Comparison of ENCODE assay signal across 8 cellular contexts in genomic region chr2:25362564-25363145, GRCh38. TPM values are rescaled to one million over a fixed set of nuclear protein-coding genes. Genes with fewer than 3 reads are reported as not detected.
DNase-seq lines count a peak whose midpoint lies in the region; ATAC-seq and TF ChIP-seq lines count a peak whose summit lies in the region.

No MANE protein-coding gene starts in this region.

- no peak for TF ChIP-seq CTCF in endodermal cell (conservative IDR thresholded peaks at IDR 0.05)
- no peak for TF ChIP-seq CTCF in vagina (IDR thresholded peaks at IDR 0.05)

- H2AFZ ChIP-seq in neuron (ENCODE audit: low read depth, low read length) = peak overlapping the region; percentile 71

- H3K9ac ChIP-seq in endodermal cell (ENCODE audit: extremely low read depth, low read length, poor library complexity, severe bottlenecking) = no peak overlapping the region

- DNase-seq in DMS153 treated with DMSO at 0.1 percent for 48 hours (lab: John Stamatoyannopoulos, UW; ENCODE audit: unreplicated experiment) (peak; percentile 56), endodermal cell (peak; percentile 54), vagina (ENCODE audit: extremely low spot score in 2 of 2) (no peak), GM03348 (ENCODE audit: low spot score) (no peak)
- DNase-seq in activated CD4-positive, alpha-beta T cell treated with anti-CD3 and anti-CD28 coated beads for 48 hours = peak; percentile 70

- H3K4me1 Mint-ChIP-seq in IgD-negative memory B cell (peaks cover 6 to 18% (median 10%) of the 10 kb centered on the region in 3 donors), endodermal cell (peaks cover 7% of the 10 kb centered on the region)

- H3K36me3 ChIP-seq in endodermal cell (ENCODE audit: control insufficient read depth, insufficient read depth, low read length) (no peaks in the 10 kb centered on the region), neuron (ENCODE audit: insufficient read depth, low read length) (no peaks in the 10 kb centered on the region), vagina (no peaks in the 10 kb centered on the region)

- H3K4me1 ChIP-seq in endodermal cell (ENCODE audit: control insufficient read depth, insufficient read depth, low read length) (no peaks in the 10 kb centered on the region), neuron (ENCODE audit: insufficient read depth, low read length) (peaks cover 3% of the 10 kb centered on the region), vagina (peaks cover 8% of the 10 kb centered on the region)

- H3K9me3 ChIP-seq in endodermal cell (ENCODE audit: control insufficient read depth, low read length) (no peaks in the 10 kb centered on the region), neuron (ENCODE audit: low read length) (no peaks in the 10 kb centered on the region), vagina (no peaks in the 10 kb centered on the region)

- 91 to 94% methylated on average over 11 to 19 of the region's 19 CpGs for WGBS in endodermal cell (ENCODE audit: insufficient coverage in 1 of 2, insufficient read length in 1 of 2), 2 experiments

- H3K27ac ChIP-seq in endodermal cell (ENCODE audit: low read depth, low read length) (no peak overlapping the region), vagina (peak overlapping the region; percentile 80)

- H3K27me3 ChIP-seq in endodermal cell (ENCODE audit: control insufficient read depth, insufficient read depth, low read length, poor library complexity, severe bottlenecking) (peaks cover 20% of the 10 kb centered on the region), neuron (ENCODE audit: insufficient read depth, low read length) (peaks cover 2% of the 10 kb centered on the region), vagina (no peaks in the 10 kb centered on the region)

- H3K27ac Mint-ChIP-seq in IgD-negative memory B cell = peak overlapping the region; percentile 94 to 99 (median 98)
- no peak overlapping the region for H3K27ac Mint-ChIP-seq in endodermal cell

- H3K4me3 Mint-ChIP-seq in IgD-negative memory B cell (peak overlapping the region; percentile 89 to 99 (median 94)), endodermal cell (peak overlapping the region; percentile 0)

- H3K36me3 Mint-ChIP-seq in IgD-negative memory B cell = no peaks in the 10 kb centered on the region
- no peaks in the 10 kb centered on the region for H3K36me3 Mint-ChIP-seq in endodermal cell (ENCODE audit: low read depth)

- H3K9me3 Mint-ChIP-seq in IgD-negative memory B cell = no peaks in the 10 kb centered on the region
- H3K9me3 Mint-ChIP-seq in endodermal cell = no peaks in the 10 kb centered on the region

- peak; percentile 73 for ATAC-seq in GM21390 (IDR thresholded peaks at IDR 0.05; ENCODE audit: unreplicated experiment)

- TF ChIP-seq POLR2A in vagina (IDR thresholded peaks at IDR 0.05) = no peak

- H3K4me3 ChIP-seq in endodermal cell (ENCODE audit: low read length) (no peak overlapping the region), neuron (ENCODE audit: low read length) (no peak overlapping the region), vagina (peak overlapping the region; percentile 38 to 43)

- intact Hi-C loops in vagina (cut with DNase I) = no loop called here

- H3K27me3 Mint-ChIP-seq in IgD-negative memory B cell = no peaks in the 10 kb centered on the region
- H3K27me3 Mint-ChIP-seq in endodermal cell (ENCODE audit: insufficient read depth) = peaks cover 53% of the 10 kb centered on the region

RNA-seq across cellular contexts. Expression of gene DNMT3A, which starts 20.9 kb away (rescaled TPM):
- polyA plus RNA-seq in IgD-negative memory B cell = 4.9 TPM
- total RNA-seq in endodermal cell (100 to 1,000 TPM; 124 to 139 TPM), vagina (28.0 TPM)
- polyA plus RNA-seq in endodermal cell (2013, experiment 1 of 2) = 68.6 TPM
- 67.9 TPM for polyA plus RNA-seq in endodermal cell (2013, experiment 2 of 2)

Comparison
In these comparisons a context has a peak if more than half of its experiments do, and no peak if none do; other contexts are left out.
1. DNase-seq: peak in DMS153 treated with DMSO at 0.1 percent for 48 hours (single experiment), activated CD4-positive, alpha-beta T cell treated with anti-CD3 and anti-CD28 coated beads for 48 hours (single experiment) and endodermal cell (single experiment); none in vagina (0 of 2) and GM03348 (single experiment).
2. H3K4me3 ChIP-seq: peak in vagina (2 of 2); none in endodermal cell (single experiment) and neuron (single experiment).